20 cellular contexts compared by ENCODE assay signal in the genomic region with DNA sequence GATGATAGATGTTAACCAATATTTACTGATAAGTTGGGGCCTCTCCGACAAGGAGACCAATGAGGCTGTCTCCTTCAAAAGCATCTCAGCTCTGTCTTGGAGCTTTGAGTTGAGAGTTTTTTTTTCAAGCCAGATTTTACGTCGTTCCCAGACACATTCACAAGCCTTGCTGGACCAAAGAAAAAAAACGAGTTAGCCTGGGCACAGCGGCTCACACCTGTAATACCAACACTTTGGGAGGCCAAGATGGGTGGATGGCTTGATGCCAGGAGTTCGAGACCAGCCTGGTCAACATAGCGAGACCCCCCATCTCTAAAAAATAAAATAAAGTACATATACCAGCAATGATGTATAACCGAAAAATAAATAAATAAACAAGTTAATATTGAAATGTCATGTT. TPM values are rescaled to one million over a fixed set of nuclear protein-coding genes. Genes with fewer than 3 reads are reported as not detected.
DNase-seq lines count a peak whose midpoint lies in the region; ATAC-seq and TF ChIP-seq lines count a peak whose summit lies in the region.
"Had no signal": no experiment of that assay in that cellular context is flagged by ENCODE, and none has a peak within 500 bp of the region (broad histone marks: within the 10 kb centered on the region; RNA-seq: fewer than 3 reads in every experiment).

No MANE protein-coding gene starts in this region.

- no peak overlapping the region for H2BK5ac ChIP-seq in neuronal stem cell (ENCODE audit: low read length)

- no peak overlapping the region for H3K18ac ChIP-seq in neuronal stem cell (ENCODE audit: low read length)

- H2AFZ ChIP-seq in SK-N-SH (ENCODE audit: low read depth) (0 out of 2 replicates have a peak overlapping the region, but pooled peaks have one; percentile 31), neuronal stem cell (ENCODE audit: low read length) (peak overlapping the region; percentile 62)

- WGBS in SK-N-SH (ENCODE audit: low lambda C conversion rate) = 73% methylated on average over 8 of the region's 8 CpGs
- WGBS in neuronal stem cell (ENCODE audit: extremely low coverage in 2 of 2, insufficient read length in 2 of 2, insufficient replicate concordance in 1 of 2), 2 donors = no CpG with 5 or more reads among the region's 8 CpGs
- WGBS in right cardiac atrium = 82% methylated on average over 8 of the region's 8 CpGs

- H4K91ac ChIP-seq in neuronal stem cell (ENCODE audit: low read depth, low read length, poor library complexity) = no peak overlapping the region

- H3K14ac ChIP-seq in neuronal stem cell (ENCODE audit: low read length) = no peak overlapping the region

- H2BK12ac ChIP-seq in neuronal stem cell (ENCODE audit: low read length) = no peak overlapping the region

- TF ChIP-seq EP300 in SK-N-SH (IDR thresholded peaks at IDR 0.05; ENCODE audit: borderline replicate concordance in 1 of 2, low read depth in 1 of 2, low read length in 1 of 2) = no peak

- no peaks in the 10 kb centered on the region for H3K79me2 ChIP-seq in SK-N-SH (ENCODE audit: insufficient read depth)

- H3K4me2 ChIP-seq in SK-N-SH = no peak overlapping the region
- H3K4me2 ChIP-seq in neuronal stem cell (ENCODE audit: insufficient read depth, low read length, poor library complexity, severe bottlenecking) = no peak overlapping the region

- H2BK120ac ChIP-seq in neuronal stem cell (ENCODE audit: low read depth, low read length) = no peak overlapping the region

- DNase-seq in SK-N-SH = no peak
- DNase-seq in dorsolateral prefrontal cortex = no peak
- DNase-seq in neuronal stem cell (ENCODE audit: low spot score) = no peak
- no peak for DNase-seq in activated CD4-positive, alpha-beta T cell treated with anti-CD3 and anti-CD28 coated beads for 1 hour
- DNase-seq in right cardiac atrium = no peak
- DNase-seq in NAMALWA (ENCODE audit: low spot score) = no peak
- DNase-seq: Right ventricle myocardium superior, upper lobe of left lung had no signal

- TF ChIP-seq CTCF in SK-N-SH (IDR thresholded peaks at IDR 0.05) = no peak
- no peak for TF ChIP-seq CTCF in dorsolateral prefrontal cortex (IDR thresholded peaks at IDR 0.05 in 54 of 56, conservative IDR thresholded peaks at IDR 0.05 in 2 of 56; ENCODE audit: low read depth in 1 of 56, partially characterized antibody in 56 of 56)

- H2AK5ac ChIP-seq in neuronal stem cell (ENCODE audit: low read depth, low read length) = no peak overlapping the region

- H3K9me3 ChIP-seq in SK-N-SH (no peaks in the 10 kb centered on the region), neuronal stem cell (replicated peaks in 1 of 2; ENCODE audit: control insufficient read depth in 2 of 2, insufficient read depth in 1 of 2, low read depth in 1 of 2, low read length in 2 of 2) (no peaks in the 10 kb centered on the region), right cardiac atrium (ENCODE audit: control insufficient read depth, low read length) (no peaks in the 10 kb centered on the region)
- H3K9me3 ChIP-seq: MG63, upper lobe of left lung had no signal

- no peak overlapping the region for H3K4me3 ChIP-seq in SK-N-SH (ENCODE audit: low read depth in 2 of 2, low read length in 1 of 2)
- H3K4me3 ChIP-seq in dorsolateral prefrontal cortex = peak overlapping the region in 9 of 59 donors; percentile 8 to 53 (median 44)
- no peak overlapping the region for H3K4me3 ChIP-seq in neuronal stem cell (ENCODE audit: low read length in 2 of 2)
- H3K4me3 ChIP-seq in right cardiac atrium (ENCODE audit: low read length) = no peak overlapping the region
- H3K4me3 ChIP-seq: K562, upper lobe of left lung had no signal

- no peak overlapping the region for H3K9ac ChIP-seq in SK-N-SH
- H3K9ac ChIP-seq in neuronal stem cell (ENCODE audit: low read depth, low read length, poor library complexity) = no peak overlapping the region

- H3K27ac ChIP-seq in SK-N-SH (ENCODE audit: low read depth in 2 of 2, low read length in 1 of 2) (no peak overlapping the region), dorsolateral prefrontal cortex (peak overlapping the region in 35 of 59 donors; percentile 25 to 85 (median 69)), neuronal stem cell (replicated peaks; ENCODE audit: low read length) (no peak overlapping the region), right cardiac atrium (ENCODE audit: low read length) (no peak overlapping the region)
- H3K27ac ChIP-seq: epithelial cell of prostate, upper lobe of left lung had no signal

- CTCF ChIA-PET in SK-N-SH (lab: Yijun Ruan, JAX) = interaction anchor here (0.7 to 8.0 kb wide), 25 partner anchors 8 to 277 kb away, joined by 3 to 103 read pairs (median 7); partner anchors contain the start of genes AZGP1, GJC3, ZKSCAN1 and ZNF3

- no peaks in the 10 kb centered on the region for H3K9me2 ChIP-seq in SK-N-SH

- no peaks in the 10 kb centered on the region for H3F3A ChIP-seq in SK-N-SH (replicated peaks; ENCODE audit: insufficient read depth)

- intact Hi-C loops in dorsolateral prefrontal cortex (cut with DNase I) (loop anchor here (1.0 to 10.0 kb wide), 5 partner anchors 57 to 137 kb away; partner anchors contain the start of genes COPS6 (in 1 of the 2), TRIM4 (in 1 of the 2) and ZNF3 (in 1 of the 2)), right cardiac atrium (cut with DNase I) (loop anchor here in 3 of 4 donors (5.0 to 10.0 kb wide), 3 partner anchors 78 to 132 kb away; partner anchors contain the start of genes COPS6 (in 2 of the 3), TRIM4 (in 2 of the 3), ZNF3 (in 2 of the 3) and MBLAC1 (in 1 of the 3))

- H2BK15ac ChIP-seq in neuronal stem cell (ENCODE audit: low read length) = no peak overlapping the region

- TF ChIP-seq RAD21 in SK-N-SH (IDR thresholded peaks at IDR 0.05; ENCODE audit: low read length) = no peak

- H3K4ac ChIP-seq in neuronal stem cell (ENCODE audit: low read length) = no peak overlapping the region

- H3K79me1 ChIP-seq in neuronal stem cell (ENCODE audit: low read depth, low read length) = no peaks in the 10 kb centered on the region

- POLR2A ChIA-PET in SK-N-SH (lab: Yijun Ruan, JAX) = interaction anchor here (1.3 kb wide), 2 partner anchors 18 to 74 kb away, joined by 3 to 4 read pairs; no protein-coding TSS in a partner anchor

- H4K20me1 ChIP-seq in SK-N-SH (ENCODE audit: insufficient read depth) = no peaks in the 10 kb centered on the region

- no peak overlapping the region for H4K8ac ChIP-seq in neuronal stem cell (ENCODE audit: low read depth, low read length)

- no peak overlapping the region for H3K23ac ChIP-seq in neuronal stem cell (ENCODE audit: low read depth, low read length, poor library complexity)

- H3K4me1 ChIP-seq in SK-N-SH (ENCODE audit: control insufficient read depth in 1 of 2, insufficient read depth in 2 of 2, low read depth in 1 of 2, low read length in 1 of 2) = no peaks in the 10 kb centered on the region; a peak in 1 of 4 replicates
- H3K4me1 ChIP-seq in neuronal stem cell (ENCODE audit: control insufficient read depth in 2 of 2, insufficient read depth in 1 of 2, low read depth in 1 of 2, low read length in 2 of 2) = peaks cover 3% of the 10 kb centered on the region in 2 donors
- no peaks in the 10 kb centered on the region for H3K4me1 ChIP-seq in right cardiac atrium (ENCODE audit: control insufficient read depth, insufficient read depth, low read length)

- H3K36me3 ChIP-seq in SK-N-SH (replicated peaks in 1 of 2; ENCODE audit: control insufficient read depth in 1 of 2, insufficient read depth in 2 of 2, low read length in 1 of 2) (no peaks in the 10 kb centered on the region), neuronal stem cell (replicated peaks in 1 of 2; ENCODE audit: control insufficient read depth in 2 of 2, insufficient read depth in 2 of 2, low read length in 2 of 2) (no peaks in the 10 kb centered on the region)
- H3K36me3 ChIP-seq: MG63, upper lobe of left lung had no signal

- H3K27me3 ChIP-seq in SK-N-SH (ENCODE audit: insufficient read depth) (peaks cover 7% of the 10 kb centered on the region; the same call in 1 of the 2 replicates), dorsolateral prefrontal cortex (peaks cover 0 to 4% (median 0%) of the 10 kb centered on the region in 45 donors), neuronal stem cell (ENCODE audit: control insufficient read depth in 3 of 3, insufficient read depth in 3 of 3, low read depth in 1 of 3, low read length in 3 of 3) (peaks cover 0 to 7% (median 0%) of the 10 kb centered on the region in 3 experiments), right cardiac atrium (ENCODE audit: control insufficient read depth, insufficient read depth) (no peaks in the 10 kb centered on the region)
- H3K27me3 ChIP-seq: MG63, upper lobe of left lung had no signal

- no peak for ATAC-seq in SK-N-SH treated with all-trans-retinoic acid at 6 μM for 48 hours
- no peak for ATAC-seq in right cardiac atrium
- no peak for ATAC-seq in GM19395 (IDR thresholded peaks at IDR 0.05; ENCODE audit: unreplicated experiment)
- ATAC-seq: activated CD8-positive, alpha-beta T cell treated with anti-CD3 and anti-CD28 coated beads, Interleukin-2, amount 10 ng/mL, durations not matched to agents 7 days and 5 days; stimulated activated effector memory CD8-positive, alpha-beta T cell treated with anti-CD3 and anti-CD28 coated beads, Interleukin-12 subunit alpha, Interleukin-12 subunit beta, amount 100 ng/mL, for 72 hours had no signal

TF ChIP-seq in SK-N-SH treated with all-trans-retinoic acid at 6 μM for 48 hours, 23 proteins besides CTCF, POLR2A, EP300 and RAD21 (continues in another document):
- no peak for TF ChIP-seq ZC3H10 (CRISPR knock-in tag; IDR thresholded peaks at IDR 0.05)
- no peak for TF ChIP-seq SNAI2 (CRISPR knock-in tag; IDR thresholded peaks at IDR 0.05)

RNA-seq across cellular contexts. Expression of gene AZGP1, which starts 19.0 kb away (rescaled TPM):
- polyA plus RNA-seq in SK-N-SH (2012; rRNA removed) = 0.15 TPM in 1 of 2 replicates, not detected in the other
- 0.05 and 0.07 TPM in 2 replicates for polyA plus RNA-seq in SK-N-SH (2012; cell fraction: cytosol; rRNA removed)
- polyA plus RNA-seq in SK-N-SH (2012; cell fraction: nucleus; rRNA removed) = not detected in 2 replicates
- 100 to 1,000 TPM in 1 of 120 experiments, 10 to 100 TPM in 92, 1 to 10 TPM in 27; 3.4 to 103 (median 21.2) TPM for total RNA-seq in dorsolateral prefrontal cortex
- not detected for polyA plus RNA-seq in neuronal stem cell (2013, experiment 1 of 2)
- not detected for polyA plus RNA-seq in neuronal stem cell (2013, experiment 2 of 2)
- 10 to 100 TPM; 10.7 to 28.8 (median 16.1) TPM for total RNA-seq in right cardiac atrium
- polyA plus RNA-seq in right cardiac atrium = 17.0 TPM
- total RNA-seq: activated CD8-positive, alpha-beta T cell treated with anti-CD3 and anti-CD28 coated beads, Interleukin-2, amount 10 ng/mL, durations not matched to agents 7 days and 5 days; activated T-helper 2 cell treated with anti-CD3 and anti-CD28 coated beads, Interferon-gamma antibody, Interleukin-2, Interleukin-4, amounts not matched to agents 10 μg/mL and 5 μg/mL and 100 μg/mL, durations not matched to agents 14 hours and 24 hours and 36 hours; CD4-positive, CD25-positive, alpha-beta regulatory T cell; H7; HT1080; neural crest cell had no signal
- polyA plus RNA-seq: CD4-positive, CD25-positive, alpha-beta regulatory T cell; K562 had no signal

RNA-seq across cellular contexts. Expression of gene ZKSCAN1, which starts 20.6 kb away (rescaled TPM):
- polyA plus RNA-seq in SK-N-SH (2012; rRNA removed) = 21.1 and 30.7 TPM in 2 replicates
- 21.8 and 23.1 TPM in 2 replicates for polyA plus RNA-seq in SK-N-SH (2012; cell fraction: cytosol; rRNA removed)
- 53.7 and 53.9 TPM in 2 replicates for polyA plus RNA-seq in SK-N-SH (2012; cell fraction: nucleus; rRNA removed)
- 100 to 1,000 TPM in 118 of 120 experiments, 10 to 100 TPM in 2; 96.1 to 181 (median 132) TPM for total RNA-seq in dorsolateral prefrontal cortex
- 21.4 TPM for polyA plus RNA-seq in neuronal stem cell (2013, experiment 1 of 2)
- 21.8 TPM for polyA plus RNA-seq in neuronal stem cell (2013, experiment 2 of 2)
- total RNA-seq in right cardiac atrium = 10 to 100 TPM; 39.7 to 52.7 (median 50.4) TPM
- polyA plus RNA-seq in right cardiac atrium = 9.8 TPM

RNA-seq across cellular contexts. Expression of gene ZSCAN21, which starts 54.8 kb away (rescaled TPM):
- polyA plus RNA-seq in SK-N-SH (2012; rRNA removed) = 17.5 and 22.8 TPM in 2 replicates
- 16.5 and 18.9 TPM in 2 replicates for polyA plus RNA-seq in SK-N-SH (2012; cell fraction: cytosol; rRNA removed)
- 17.3 and 22.4 TPM in 2 replicates for polyA plus RNA-seq in SK-N-SH (2012; cell fraction: nucleus; rRNA removed)
- 10 to 100 TPM in 107 of 120 experiments, 1 to 10 TPM in 13; 8.2 to 18.7 (median 13.4) TPM for total RNA-seq in dorsolateral prefrontal cortex
- polyA plus RNA-seq in neuronal stem cell (2013, experiment 1 of 2) = 16.3 TPM
- 16.5 TPM for polyA plus RNA-seq in neuronal stem cell (2013, experiment 2 of 2)
- total RNA-seq in right cardiac atrium = 1 to 10 TPM; 7.1 to 8.6 (median 7.7) TPM
- polyA plus RNA-seq in right cardiac atrium = 6.2 TPM

Comparison
In these comparisons a context has a peak if more than half of its experiments do, and no peak if none do; other contexts are left out.
1. H3K27ac ChIP-seq: peak in dorsolateral prefrontal cortex (35 of 59); none in SK-N-SH (0 of 2), neuronal stem cell (single experiment) and right cardiac atrium (single experiment).